In genomic region chr13:24502567-24503375, GRCh38 we compare ENCODE assay signal across 1 cellular context.
TF ChIP-seq lines count a peak whose summit lies in the region.

No MANE protein-coding gene starts in this region.

TF ChIP-seq in WTC11, 78 proteins besides CTCF, POLR2A, EP300 and RAD21 (continued from another document):
- TF ChIP-seq ZNF532 (CRISPR knock-in tag; IDR thresholded peaks at IDR 0.05; ENCODE audit: borderline replicate concordance) (no peak), PRRX2 (CRISPR knock-in tag; IDR thresholded peaks at IDR 0.05) (no peak)
